18 cellular contexts compared by ENCODE assay signal in genomic region chr3:32440481-32441350, GRCh38. TPM values are rescaled to one million over a fixed set of nuclear protein-coding genes. Genes with fewer than 3 reads are reported as not detected.
DNase-seq lines count a peak whose midpoint lies in the region; ATAC-seq, FAIRE-seq and TF ChIP-seq lines count a peak whose summit lies in the region.
"Had no signal": no experiment of that assay in that cellular context is flagged by ENCODE, and none has a peak within 500 bp of the region (broad histone marks: within the 10 kb centered on the region; RNA-seq: fewer than 3 reads in every experiment).

No MANE protein-coding gene starts in this region.

- no peak overlapping the region for H3K4me2 ChIP-seq in astrocyte (ENCODE audit: low read length)
- H3K4me2 ChIP-seq: PC-9 had no signal

- peaks cover 25 to 31% of the 10 kb centered on the region in 2 donors for H3K36me3 Mint-ChIP-seq in CD4-positive, alpha-beta memory T cell
- peaks cover 7% of the 10 kb centered on the region for H3K36me3 Mint-ChIP-seq in astrocyte (ENCODE audit: low read depth, unreplicated experiment)
- peaks cover 0 to 41% (median 25%) of the 10 kb centered on the region in 3 donors for H3K36me3 Mint-ChIP-seq in naive thymus-derived CD8-positive, alpha-beta T cell

- H3K4me3 ChIP-seq in CD4-positive, alpha-beta memory T cell (ENCODE audit: low read length in 2 of 2): no peak overlapping the region
- no peak overlapping the region for H3K4me3 ChIP-seq in astrocyte (ENCODE audit: insufficient read depth, low read depth, low read length)
- H3K4me3 ChIP-seq: heart left ventricle, K562, PC-9 had no signal

- DNase-seq in CD4-positive, alpha-beta memory T cell: no peak
- DNase-seq in HPDE6-E6E7 (ENCODE audit: extremely low spot score): peak; percentile 22
- peak; percentile 68 for DNase-seq in astrocyte (ENCODE audit: low read depth)
- DNase-seq in naive thymus-derived CD8-positive, alpha-beta T cell: no peak
- no peak for DNase-seq in NCI-H2029 (lab: John Stamatoyannopoulos, UW)
- DNase-seq in anterior cingulate cortex (lab: John Stamatoyannopoulos, UW): no peak
- no peak for DNase-seq in hippocampal formation (lab: John Stamatoyannopoulos, UW)
- DNase-seq: amniotic stem cell; C1 segment of cervical spinal cord; effector CD8-positive, alpha-beta T cell; H9; heart left ventricle; NCI-H187 treated with DMSO at 0.1 percent for 48 hours; PC-9; T-helper 2 cell had no signal

- peaks cover 57 to 92% (median 69%) of the 10 kb centered on the region in 4 donors for H3K4me1 Mint-ChIP-seq in CD4-positive, alpha-beta memory T cell
- peaks cover 25% of the 10 kb centered on the region for H3K4me1 Mint-ChIP-seq in astrocyte (ENCODE audit: low read depth, unreplicated experiment)
- H3K4me1 Mint-ChIP-seq in naive thymus-derived CD8-positive, alpha-beta T cell: peaks cover 27 to 92% (median 79%) of the 10 kb centered on the region in 4 donors

- peaks cover 6% of the 10 kb centered on the region for H3K79me2 ChIP-seq in astrocyte (ENCODE audit: insufficient read depth, low read length)

- H3K27me3 ChIP-seq in CD4-positive, alpha-beta memory T cell (ENCODE audit: insufficient read depth, low read length): no peaks in the 10 kb centered on the region
- no peaks in the 10 kb centered on the region for H3K27me3 ChIP-seq in astrocyte (ENCODE audit: insufficient read depth, low read length)
- H3K27me3 ChIP-seq: heart left ventricle had no signal

- POLR2A ChIA-PET in CD4-positive, alpha-beta memory T cell (lab: Charles Lee; ENCODE audit: partially characterized antibody): interaction anchor here (0.8 to 5.9 kb wide), 6 partner anchors 8 to 61 kb away, joined by 3 to 66 read pairs (median 8); no protein-coding TSS in a partner anchor
- POLR2A ChIA-PET in naive thymus-derived CD8-positive, alpha-beta T cell (lab: Charles Lee): interaction anchor here (0.9 to 14.5 kb wide), 3 partner anchors 12 to 49 kb away, joined by 5 to 246 read pairs (median 16); partner anchors contain the start of gene CMTM7

- no peak overlapping the region for H3K27ac ChIP-seq in CD4-positive, alpha-beta memory T cell (ENCODE audit: low read depth, low read length)
- H3K27ac ChIP-seq in astrocyte (ENCODE audit: low read depth, low read length): no peak overlapping the region
- H3K27ac ChIP-seq: heart left ventricle, PC-9 had no signal

- CTCF ChIA-PET in CD4-positive, alpha-beta memory T cell (lab: Charles Lee; ENCODE audit: partially characterized antibody): interaction anchor here (0.6 to 1.7 kb wide), 9 partner anchors 12 to 138 kb away, joined by 3 to 8 read pairs (median 3); no protein-coding TSS in a partner anchor

- peak overlapping the region in 2 of 8 donors; percentile 22 to 35 for H3K4me3 Mint-ChIP-seq in CD4-positive, alpha-beta memory T cell
- no peak overlapping the region for H3K4me3 Mint-ChIP-seq in astrocyte (ENCODE audit: unreplicated experiment)
- peak overlapping the region in 1 of 10 donors; percentile 54 for H3K4me3 Mint-ChIP-seq in naive thymus-derived CD8-positive, alpha-beta T cell
- H3K4me3 Mint-ChIP-seq: H9; stimulated activated effector memory CD8-positive, alpha-beta T cell treated with anti-CD3 and anti-CD28 coated beads, Interleukin-12 subunit alpha, Interleukin-12 subunit beta, amount 100 ng/mL, for 72 hours had no signal

- H4K20me1 ChIP-seq in astrocyte (ENCODE audit: insufficient read depth, low read length): no peaks in the 10 kb centered on the region

- H3K9me3 Mint-ChIP-seq in CD4-positive, alpha-beta memory T cell: no peaks in the 10 kb centered on the region
- no peaks in the 10 kb centered on the region for H3K9me3 Mint-ChIP-seq in astrocyte (ENCODE audit: unreplicated experiment)
- no peaks in the 10 kb centered on the region for H3K9me3 Mint-ChIP-seq in naive thymus-derived CD8-positive, alpha-beta T cell
- H3K9me3 Mint-ChIP-seq: H9; stimulated activated effector memory CD8-positive, alpha-beta T cell treated with anti-CD3 and anti-CD28 coated beads, Interleukin-12 subunit alpha, Interleukin-12 subunit beta, amount 100 ng/mL, for 72 hours had no signal

- no peaks in the 10 kb centered on the region for H3K27me3 Mint-ChIP-seq in CD4-positive, alpha-beta memory T cell
- H3K27me3 Mint-ChIP-seq in astrocyte (ENCODE audit: low read depth, unreplicated experiment): no peaks in the 10 kb centered on the region
- H3K27me3 Mint-ChIP-seq in naive thymus-derived CD8-positive, alpha-beta T cell: no peaks in the 10 kb centered on the region

- no peak overlapping the region for H3K9ac ChIP-seq in astrocyte (ENCODE audit: low read length)

- peaks cover 75% of the 10 kb centered on the region for H3K4me1 ChIP-seq in CD4-positive, alpha-beta memory T cell (ENCODE audit: insufficient read depth, low read length)
- no peaks in the 10 kb centered on the region for H3K4me1 ChIP-seq in astrocyte (ENCODE audit: insufficient read depth, low read length)

- H3K27ac Mint-ChIP-seq in CD4-positive, alpha-beta memory T cell: peak overlapping the region in 4 of 7 donors; percentile 4 to 70 (median 36)
- no peak overlapping the region for H3K27ac Mint-ChIP-seq in astrocyte (ENCODE audit: unreplicated experiment)
- H3K27ac Mint-ChIP-seq in naive thymus-derived CD8-positive, alpha-beta T cell: peak overlapping the region; percentile 22 to 88 (median 64)
- H3K27ac Mint-ChIP-seq: stimulated activated effector memory CD8-positive, alpha-beta T cell treated with anti-CD3 and anti-CD28 coated beads, Interleukin-12 subunit alpha, Interleukin-12 subunit beta, amount 100 ng/mL, for 72 hours had no signal

- TF ChIP-seq CTCF in astrocyte (IDR thresholded peaks at IDR 0.05; ENCODE audit: insufficient read depth, low read depth, low read length): no peak

- no peaks in the 10 kb centered on the region for H3K36me3 ChIP-seq in CD4-positive, alpha-beta memory T cell (ENCODE audit: insufficient read depth, low read length)
- no peaks in the 10 kb centered on the region for H3K36me3 ChIP-seq in astrocyte (ENCODE audit: insufficient read depth, low read length)

- no peak for ATAC-seq in naive thymus-derived CD8-positive, alpha-beta T cell
- ATAC-seq in HG02610 (IDR thresholded peaks at IDR 0.05; ENCODE audit: unreplicated experiment): no peak
- ATAC-seq: heart left ventricle; K562; stimulated activated effector memory CD8-positive, alpha-beta T cell treated with anti-CD3 and anti-CD28 coated beads, Interleukin-12 subunit alpha, Interleukin-12 subunit beta, amount 100 ng/mL, for 72 hours had no signal

- intact Hi-C loops in CD4-positive, alpha-beta memory T cell (cut with micrococcal nuclease): loop anchor here (1.0 kb wide), 1 partner anchor 7 kb away; no protein-coding TSS in a partner anchor

- no peaks in the 10 kb centered on the region for H3K9me3 ChIP-seq in CD4-positive, alpha-beta memory T cell (ENCODE audit: control insufficient read depth in 1 of 2, low read length in 2 of 2)
- no peaks in the 10 kb centered on the region for H3K9me3 ChIP-seq in astrocyte (ENCODE audit: insufficient read depth, low read depth, low read length)

- no peak overlapping the region for H2AFZ ChIP-seq in astrocyte (ENCODE audit: low read depth, low read length)
- H2AFZ ChIP-seq: PC-9 had no signal

- no peak for FAIRE-seq in astrocyte (lab: Jason Lieb, UNC)
- FAIRE-seq: K562 had no signal

RNA-seq across cellular contexts. Expression of gene CMTM7, which starts 49.1 kb away (rescaled TPM):
- total RNA-seq in CD4-positive, alpha-beta memory T cell: 10 to 100 TPM; 44.2 to 48.0 TPM
- polyA plus RNA-seq in CD4-positive, alpha-beta memory T cell: 100 to 1,000 TPM in 1 of 2 donors, 10 to 100 TPM in 1; 83.4 to 137 TPM
- total RNA-seq in astrocyte: 19.7 and 23.9 TPM in 2 replicates
- 10 to 100 TPM; 46.4 to 48.8 TPM for total RNA-seq in naive thymus-derived CD8-positive, alpha-beta T cell
- 100 to 1,000 TPM in 1 of 3 donors, 10 to 100 TPM in 2; 67.4 to 122 (median 98.5) TPM for polyA plus RNA-seq in naive thymus-derived CD8-positive, alpha-beta T cell

Comparison
In these comparisons a context has a peak if more than half of its experiments do, and no peak if none do; other contexts are left out.
1. DNase-seq: peak in HPDE6-E6E7 (single experiment) and astrocyte (single experiment); none in CD4-positive, alpha-beta memory T cell (0 of 5), naive thymus-derived CD8-positive, alpha-beta T cell (0 of 10), NCI-H2029 (single experiment), anterior cingulate cortex (0 of 58) and hippocampal formation (0 of 2).